ENCODE assay signal across 22 cellular contexts in genomic region chr14:92247347-92247746, GRCh38.
"Had no signal": no experiment of that assay in that cellular context is flagged by ENCODE, and none has a peak within 500 bp of the region (broad histone marks: within the 10 kb centered on the region; RNA-seq: fewer than 3 reads in every experiment).

No MANE protein-coding gene starts in this region.

- H3K27ac ChIP-seq: lower lobe of right lung, neural progenitor cell, WERI-Rb-1 had no signal

- DNase-seq: activated CD4-positive, alpha-beta T cell treated with anti-CD3 and anti-CD28 coated beads, Interleukin-2, amount 50 U/mL, for 1 hour; activated CD4-positive, CD25-positive, alpha-beta regulatory T cell treated with anti-CD3 and anti-CD28 coated beads, Interleukin-2, amount 50 U/mL, for 72 hours; activated CD8-positive, alpha-beta T cell treated with anti-CD3 and anti-CD28 coated beads, Interleukin-2, amount 10 ng/mL, durations not matched to agents 7 days and 5 days; activated T-cell treated with anti-CD3 and anti-CD28 coated beads, Interleukin-2, amount 50 U/mL, for 1 hour; aorta; caudate nucleus; dermis blood vessel endothelial cell; effector CD8-positive, alpha-beta T cell; erythroblast; foreskin fibroblast; heart right ventricle; islet precursor cell; left colon; lower lobe of right lung; naive B cell; retina; stimulated activated CD4-positive, alpha-beta T cell treated with anti-CD3 and anti-CD28 coated beads, Interleukin-4, amount 100 ng/mL, for 24 hours; stimulated activated naive CD8-positive, alpha-beta T cell treated with anti-CD3 and anti-CD28 coated beads, Interleukin-15, Interleukin-2, amounts not matched to agents 100 U/mL and 50 U/mL, for 24 hours; WERI-Rb-1 had no signal

- H3K4me1 ChIP-seq: lower lobe of right lung had no signal

- H3K4me3 ChIP-seq: heart right ventricle, lower lobe of right lung, neural progenitor cell had no signal

- H3K36me3 ChIP-seq: heart right ventricle, lower lobe of right lung, neural progenitor cell, WERI-Rb-1 had no signal

- ATAC-seq: activated CD8-positive, alpha-beta T cell treated with anti-CD3 and anti-CD28 coated beads, Interleukin-2, amount 10 ng/mL, durations not matched to agents 7 days and 5 days; activated naive CD4-positive, alpha-beta T cell treated with anti-CD3 and anti-CD28 coated beads, Interleukin-2, amount 50 U/mL, for 72 hours; activated T-helper 17 cell treated with anti-CD3 and anti-CD28 coated beads, Interleukin-2, amount 50 U/mL, for 72 hours; left colon; stimulated activated naive CD8-positive, alpha-beta T cell treated with anti-CD3 and anti-CD28 coated beads, Interleukin-15, Interleukin-2, amounts not matched to agents 100 U/mL and 50 U/mL, for 24 hours had no signal
